In genomic region chr6:56359201-56359899, GRCh38 we compare ENCODE assay signal across 8 cellular contexts.
DNase-seq lines count a peak whose midpoint lies in the region; ATAC-seq and TF ChIP-seq lines count a peak whose summit lies in the region.

No MANE protein-coding gene starts in this region.

- no peak overlapping the region for H3K4me3 ChIP-seq in heart right ventricle

- no peaks in the 10 kb centered on the region for H3K36me3 Mint-ChIP-seq in activated naive CD8-positive, alpha-beta T cell treated with anti-CD3 and anti-CD28 coated beads for 36 hours

- no peaks in the 10 kb centered on the region for H3K27me3 Mint-ChIP-seq in activated naive CD8-positive, alpha-beta T cell treated with anti-CD3 and anti-CD28 coated beads for 36 hours

- WGBS in heart right ventricle, 2 donors = 32% methylated on average over 9 of the region's 9 CpGs

- TF ChIP-seq CTCF in GM12872 (IDR thresholded peaks at IDR 0.05; ENCODE audit: insufficient read depth, low read depth, low read length) = peak; percentile 65
- TF ChIP-seq CTCF in heart right ventricle (IDR thresholded peaks at IDR 0.05) = peak; percentile 74 to 90 (median 85)

- no peaks in the 10 kb centered on the region for H3K36me3 ChIP-seq in heart right ventricle

- peak; percentile 87 for ATAC-seq in HG02588 (IDR thresholded peaks at IDR 0.05; ENCODE audit: unreplicated experiment)
- peak; percentile 73 for ATAC-seq in SK-N-SH treated with all-trans-retinoic acid at 6 μM for 48 hours
- ATAC-seq in heart right ventricle = peak; percentile 58 to 81 (median 72)

- H3K9me3 Mint-ChIP-seq in activated naive CD8-positive, alpha-beta T cell treated with anti-CD3 and anti-CD28 coated beads for 36 hours = no peaks in the 10 kb centered on the region

- peaks cover 0 to under 1% (median 0%) of the 10 kb centered on the region in 11 donors for H3K9me3 ChIP-seq in heart right ventricle

- H3K27ac Mint-ChIP-seq in activated naive CD8-positive, alpha-beta T cell treated with anti-CD3 and anti-CD28 coated beads for 36 hours = no peak overlapping the region

- DNase-seq in NCI-H128 (lab: John Stamatoyannopoulos, UW; ENCODE audit: unreplicated experiment) (peak; percentile 6), heart right ventricle (peak in 1 of 2 donors; percentile 73), renal cortical epithelial cell (ENCODE audit: low read depth) (peak; percentile 68), 8988T (no peak)
- peak; percentile 38 for DNase-seq in activated naive CD8-positive, alpha-beta T cell treated with anti-CD3 and anti-CD28 coated beads for 36 hours

- H3K4me1 ChIP-seq in heart right ventricle = peaks cover 0 to 17% (median 0%) of the 10 kb centered on the region in 9 donors

- no peaks in the 10 kb centered on the region for H3K27me3 ChIP-seq in heart right ventricle

- H3K4me1 Mint-ChIP-seq in activated naive CD8-positive, alpha-beta T cell treated with anti-CD3 and anti-CD28 coated beads for 36 hours = no peaks in the 10 kb centered on the region

- intact Hi-C loops in heart right ventricle (cut with DNase I) = loop anchor here in 7 of 10 donors (1.0 to 10.0 kb wide), 8 partner anchors 211 to 495 kb away; no protein-coding TSS in a partner anchor

- no peak overlapping the region for H3K27ac ChIP-seq in heart right ventricle

- no peak overlapping the region for H3K4me3 Mint-ChIP-seq in activated naive CD8-positive, alpha-beta T cell treated with anti-CD3 and anti-CD28 coated beads for 36 hours

TF ChIP-seq in SK-N-SH treated with all-trans-retinoic acid at 6 μM for 48 hours, 23 proteins besides CTCF, POLR2A, EP300 and RAD21:
- peak; percentile 91 for TF ChIP-seq ZC3H10 (CRISPR knock-in tag; IDR thresholded peaks at IDR 0.05)
- no peak for TF ChIP-seq CSRNP3 (CRISPR knock-in tag; IDR thresholded peaks at IDR 0.05)
- TF ChIP-seq ARNTL (CRISPR knock-in tag; IDR thresholded peaks at IDR 0.05; ENCODE audit: borderline replicate concordance, low read depth) = no peak
- TF ChIP-seq OSR1 (CRISPR knock-in tag; IDR thresholded peaks at IDR 0.05) = no peak
- TF ChIP-seq RARB (CRISPR knock-in tag; IDR thresholded peaks at IDR 0.05) = peak; percentile 93
- peak; percentile 94; the same call in 1 of the 2 replicates for TF ChIP-seq POU6F1 (CRISPR knock-in tag; IDR thresholded peaks at IDR 0.05; ENCODE audit: borderline replicate concordance, low read depth)
- TF ChIP-seq TOX (CRISPR knock-in tag; IDR thresholded peaks at IDR 0.05; ENCODE audit: borderline replicate concordance) = peak; percentile 95
- no peak; the same call in none of the 2 replicates for TF ChIP-seq TCF4 (CRISPR knock-in tag; IDR thresholded peaks at IDR 0.05; ENCODE audit: borderline replicate concordance)
- no peak for TF ChIP-seq TSHZ2 (CRISPR knock-in tag; IDR thresholded peaks at IDR 0.05)
- peak; percentile 94 for TF ChIP-seq ISL1 (CRISPR knock-in tag; IDR thresholded peaks at IDR 0.05)
- no peak for TF ChIP-seq CSDC2 (CRISPR knock-in tag; IDR thresholded peaks at IDR 0.05)
- TF ChIP-seq PATZ1 (CRISPR knock-in tag; IDR thresholded peaks at IDR 0.05; ENCODE audit: borderline replicate concordance) = peak; percentile 94
- no peak for TF ChIP-seq PPARA (CRISPR knock-in tag; IDR thresholded peaks at IDR 0.05; ENCODE audit: borderline replicate concordance)
- TF ChIP-seq ZNF565 (CRISPR knock-in tag; conservative IDR thresholded peaks at IDR 0.05; ENCODE audit: low read depth) = no peak
- TF ChIP-seq ZNF8 (CRISPR knock-in tag; IDR thresholded peaks at IDR 0.05) = 0 out of 2 replicates have a peak, but pooled peaks have one; percentile 6
- TF ChIP-seq BACH2 (CRISPR knock-in tag; IDR thresholded peaks at IDR 0.05; ENCODE audit: borderline replicate concordance) = no peak
TF ChIP-seq in SK-N-SH treated with all-trans-retinoic acid at 6 μM for 48 hours: peak in this region for 7.
